Comparison of ENCODE assay signal across 18 cellular contexts in the genomic region with DNA sequence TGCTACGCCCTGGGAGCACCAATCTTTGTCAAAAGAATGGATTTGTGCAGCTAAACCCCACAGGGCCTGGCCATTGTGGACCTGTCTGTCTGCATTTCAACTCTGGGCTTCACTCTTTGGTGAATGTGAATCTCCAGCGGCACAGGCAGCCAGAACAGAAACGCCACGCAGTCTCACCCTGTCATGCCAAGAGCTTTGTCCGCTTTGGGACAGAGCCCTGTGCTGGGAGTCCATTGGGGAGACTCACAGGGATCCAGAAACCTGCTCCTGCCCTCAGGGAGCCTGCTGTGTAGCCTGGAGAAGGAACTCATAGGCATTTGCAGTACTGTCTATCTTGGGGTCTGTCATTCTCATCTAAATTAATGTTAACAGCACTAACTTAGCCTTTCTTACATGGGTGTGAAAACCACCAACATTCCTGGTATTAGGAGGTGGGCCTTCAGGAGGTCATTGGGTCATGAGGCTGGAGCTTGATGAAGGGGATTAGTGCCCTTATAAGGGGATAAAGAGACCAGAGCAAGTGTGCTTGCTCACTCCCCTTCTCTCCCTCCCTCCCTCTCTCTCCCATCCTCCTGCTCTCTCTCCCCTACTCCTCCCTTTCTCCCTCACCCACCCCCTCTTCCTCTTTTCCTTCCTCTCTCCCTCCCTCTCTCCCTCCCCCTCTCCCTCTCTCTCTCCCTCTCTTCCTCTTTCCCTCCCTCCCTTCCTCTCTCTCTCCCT. TPM values are rescaled to one million over a fixed set of nuclear protein-coding genes. Genes with fewer than 3 reads are reported as not detected.
A peak's percentile ranks its signal among the peaks of the same experiment; 100 is the strongest.
DNase-seq lines count a peak whose midpoint lies in the region; ATAC-seq and TF ChIP-seq lines count a peak whose summit lies in the region.
"Had no signal": no experiment of that assay in that cellular context is flagged by ENCODE, and none has a peak within 500 bp of the region (broad histone marks: within the 10 kb centered on the region; RNA-seq: fewer than 3 reads in every experiment).

No MANE protein-coding gene starts in this region.

- H3K36me3 ChIP-seq in HUES64 (ENCODE audit: insufficient read depth, low read length), result peaks cover 17% of the 10 kb centered on the region
- peaks cover 0 to 9% of the 10 kb centered on the region in 2 donors for H3K36me3 ChIP-seq in left lung

- H3K4me3 ChIP-seq in HUES64 (ENCODE audit: low read length) (no peak overlapping the region), left lung (no peak overlapping the region)
- H3K4me3 ChIP-seq: SK-N-MC had no signal

- H3K27me3 Mint-ChIP-seq in effector memory CD8-positive, alpha-beta T cell, result no peaks in the 10 kb centered on the region
- H3K27me3 Mint-ChIP-seq in osteocyte (ENCODE audit: unreplicated experiment), result no peaks in the 10 kb centered on the region
- H3K27me3 Mint-ChIP-seq: B cell; CD4-positive, alpha-beta memory T cell had no signal

- no peak overlapping the region for H3K9ac ChIP-seq in HUES64 (ENCODE audit: low read depth, low read length)

- WGBS in HUES64, result 89% methylated on average over 5 of the region's 5 CpGs

- peak overlapping the region; percentile 35 to 83 for H3K27ac Mint-ChIP-seq in effector memory CD8-positive, alpha-beta T cell
- peak overlapping the region; percentile 73 for H3K27ac Mint-ChIP-seq in osteocyte (ENCODE audit: unreplicated experiment)
- H3K27ac Mint-ChIP-seq: B cell had no signal

- H3K9me3 Mint-ChIP-seq in effector memory CD8-positive, alpha-beta T cell, result no peaks in the 10 kb centered on the region
- H3K9me3 Mint-ChIP-seq in osteocyte (ENCODE audit: unreplicated experiment), result no peaks in the 10 kb centered on the region
- H3K9me3 Mint-ChIP-seq: CD4-positive, alpha-beta memory T cell had no signal

- intact Hi-C loops in left lung (cut with DNase I), result no loop called here

- H3K4me3 Mint-ChIP-seq in effector memory CD8-positive, alpha-beta T cell, result no peak overlapping the region
- no peak overlapping the region for H3K4me3 Mint-ChIP-seq in osteocyte (ENCODE audit: unreplicated experiment)
- H3K4me3 Mint-ChIP-seq: B cell; CD4-positive, alpha-beta memory T cell had no signal

- no peaks in the 10 kb centered on the region for H3K4me1 Mint-ChIP-seq in effector memory CD8-positive, alpha-beta T cell (ENCODE audit: low read depth in 2 of 2)
- peaks cover 50% of the 10 kb centered on the region for H3K4me1 Mint-ChIP-seq in osteocyte (ENCODE audit: unreplicated experiment)
- H3K4me1 Mint-ChIP-seq: B cell; CD4-positive, alpha-beta memory T cell had no signal

- H3K27ac ChIP-seq in HUES64 (ENCODE audit: low read depth, low read length), result peak overlapping the region; percentile 67
- H3K27ac ChIP-seq in left lung, result peak overlapping the region in 1 of 2 donors; percentile 8
- H3K27ac ChIP-seq: SK-N-MC had no signal

- ATAC-seq in effector memory CD8-positive, alpha-beta T cell (replicated peaks), result no peak
- no peak for ATAC-seq in left lung
- ATAC-seq in HG02798 (IDR thresholded peaks at IDR 0.05; ENCODE audit: poor library complexity, unreplicated experiment), result no peak
- ATAC-seq: Panc1, Right ventricle myocardium inferior had no signal

- peaks cover 18% of the 10 kb centered on the region; the same call in 1 of the 2 replicates for H3K4me1 ChIP-seq in HUES64 (ENCODE audit: insufficient read depth, low read length)
- H3K4me1 ChIP-seq in left lung, result peaks cover 0 to 3% of the 10 kb centered on the region in 2 donors

- peaks cover 10% of the 10 kb centered on the region for H3K36me3 Mint-ChIP-seq in effector memory CD8-positive, alpha-beta T cell (ENCODE audit: insufficient read depth)
- peaks cover 23% of the 10 kb centered on the region for H3K36me3 Mint-ChIP-seq in osteocyte (ENCODE audit: unreplicated experiment)

- peak; percentile 43 for DNase-seq in ELF-1 (ENCODE audit: low read depth, low spot score)
- DNase-seq in effector memory CD8-positive, alpha-beta T cell, result no peak
- DNase-seq in osteocyte (ENCODE audit: extremely low spot score, unreplicated experiment), result no peak
- no peak for DNase-seq in GDM1 (lab: John Stamatoyannopoulos, UW)
- no peak for DNase-seq in left lung
- no peak for DNase-seq in NCI-H2196 treated with DMSO at 0.1 percent for 48 hours (lab: John Stamatoyannopoulos, UW; ENCODE audit: unreplicated experiment)
- DNase-seq: CD4-positive, alpha-beta memory T cell; DMS79 treated with DMSO at 0.1 percent for 48 hours; KBM-7; NCI-H1092; NCI-H1694 treated with DMSO at 0.1 percent for 48 hours; NCI-H69 had no signal

- H3K27me3 ChIP-seq in HUES64 (ENCODE audit: insufficient read depth, low read length) (no peaks in the 10 kb centered on the region), left lung (no peaks in the 10 kb centered on the region)

- H3K9me3 ChIP-seq in HUES64 (ENCODE audit: insufficient read depth, low read depth, low read length), result no peaks in the 10 kb centered on the region
- H3K9me3 ChIP-seq in left lung, result no peaks in the 10 kb centered on the region

- TF ChIP-seq CTCF in osteocyte (IDR thresholded peaks at IDR 0.05) (no peak), left lung (IDR thresholded peaks at IDR 0.05) (no peak)

RNA-seq across cellular contexts. Expression of gene CDRT4, which starts 25.8 kb away (rescaled TPM):
- 0.35 TPM for polyA plus RNA-seq in HUES64 (2013, experiment 1 of 2)
- 1.2 TPM for polyA plus RNA-seq in HUES64 (2013, experiment 2 of 2)
- total RNA-seq in osteocyte, result 9.6 and 10.1 TPM in 2 replicates
- total RNA-seq in left lung, result 1 to 10 TPM; 2.7 to 6.1 TPM
